Comparison of ENCODE assay signal across 1 cellular context in genomic region chr1:23304140-23304620, GRCh38.
TF ChIP-seq lines count a peak whose summit lies in the region.

No MANE protein-coding gene starts in this region.

TF ChIP-seq in SK-N-SH treated with all-trans-retinoic acid at 6 μM for 48 hours, 23 proteins besides CTCF, POLR2A, EP300 and RAD21 (continued from another document):
- TF ChIP-seq CSRNP3 (CRISPR knock-in tag; IDR thresholded peaks at IDR 0.05) (no peak), PPARA (CRISPR knock-in tag; IDR thresholded peaks at IDR 0.05; ENCODE audit: borderline replicate concordance) (no peak), OSR1 (CRISPR knock-in tag; IDR thresholded peaks at IDR 0.05) (no peak), PATZ1 (CRISPR knock-in tag; IDR thresholded peaks at IDR 0.05; ENCODE audit: borderline replicate concordance) (no peak)
TF ChIP-seq in SK-N-SH treated with all-trans-retinoic acid at 6 μM for 48 hours: peak in this region for 0.
